ENCODE assay signal across 12 cellular contexts in the genomic region with DNA sequence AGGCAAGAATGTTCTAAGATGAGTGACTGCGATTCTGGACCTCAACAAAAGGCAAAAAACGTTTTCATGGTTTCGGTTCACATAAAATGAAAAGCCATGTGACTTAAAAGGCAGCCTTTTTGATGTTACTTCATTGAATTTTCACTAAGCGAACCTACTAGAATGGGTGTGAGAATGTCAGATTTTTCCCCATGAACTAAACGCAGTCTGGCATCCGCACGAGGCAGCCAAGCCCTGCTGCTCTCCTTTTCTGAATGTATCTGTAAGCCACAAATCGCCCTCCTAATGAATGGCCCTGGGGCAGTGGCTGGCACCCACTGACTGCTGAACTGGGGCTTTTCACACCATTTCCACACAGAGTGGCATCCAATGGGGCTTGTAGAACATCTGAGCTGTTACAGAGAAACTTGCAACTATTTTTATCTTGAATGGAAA. TPM values are rescaled to one million over a fixed set of nuclear protein-coding genes. Genes with fewer than 3 reads are reported as not detected.
DNase-seq lines count a peak whose midpoint lies in the region; ATAC-seq, FAIRE-seq and TF ChIP-seq lines count a peak whose summit lies in the region.
"Had no signal": no experiment of that assay in that cellular context is flagged by ENCODE, and none has a peak within 500 bp of the region (broad histone marks: within the 10 kb centered on the region; RNA-seq: fewer than 3 reads in every experiment).

No MANE protein-coding gene starts in this region.

- no peaks in the 10 kb centered on the region for H3K79me2 ChIP-seq in mammary epithelial cell (ENCODE audit: insufficient read depth, low read length)

- dilution Hi-C loops in mammary epithelial cell (cut with HindIII; ENCODE audit: low sequenced_read_pairs) = no loop called here

- peak overlapping the region; percentile 59 for H3K9ac ChIP-seq in mammary epithelial cell (ENCODE audit: insufficient read depth, low read length)

- H3K9me3 ChIP-seq in mammary epithelial cell (replicated peaks; ENCODE audit: insufficient read depth, low read length) = no peaks in the 10 kb centered on the region
- H3K9me3 ChIP-seq: HAP-1 had no signal

- H3K4me1 ChIP-seq in mammary epithelial cell (ENCODE audit: insufficient read depth, low read length) = peaks cover 21% of the 10 kb centered on the region
- H3K4me1 ChIP-seq: HAP-1 had no signal

- H3K4me3 ChIP-seq in mammary epithelial cell (replicated peaks in 1 of 3; ENCODE audit: insufficient read depth in 1 of 3, low read depth in 2 of 3, low read length in 3 of 3) = no peak overlapping the region
- H3K4me3 ChIP-seq: HAP-1 had no signal

- WGBS in mammary epithelial cell (ENCODE audit: low coverage, missing lambda C conversion rate) = 59% methylated on average over 8 of the region's 8 CpGs

- H3K36me3 Mint-ChIP-seq in stimulated activated effector memory CD8-positive, alpha-beta T cell treated with anti-CD3 and anti-CD28 coated beads, Interleukin-12 subunit alpha, Interleukin-12 subunit beta, amount 100 ng/mL, for 72 hours = peaks cover 45% of the 10 kb centered on the region

- peak overlapping the region; percentile 48 for H3K27ac Mint-ChIP-seq in stimulated activated effector memory CD8-positive, alpha-beta T cell treated with anti-CD3 and anti-CD28 coated beads, Interleukin-12 subunit alpha, Interleukin-12 subunit beta, amount 100 ng/mL, for 72 hours

- no peak for TF ChIP-seq CTCF in mammary epithelial cell (conservative IDR thresholded peaks at IDR 0.05 in 1 of 2, IDR thresholded peaks at IDR 0.05 in 1 of 2; ENCODE audit: extremely low read depth in 1 of 2, insufficient read depth in 1 of 2, low read depth in 1 of 2, low read length in 2 of 2)

- peaks cover 10% of the 10 kb centered on the region for H3K36me3 ChIP-seq in mammary epithelial cell (ENCODE audit: insufficient read depth, low read length)

- peak; percentile 11 for FAIRE-seq in GM19239 (lab: Jason Lieb, UNC)
- FAIRE-seq: D721Med had no signal

- peak overlapping the region; percentile 34 for H3K4me2 ChIP-seq in mammary epithelial cell (ENCODE audit: insufficient read depth, low read depth, low read length)

- DNase-seq in GM19239 (ENCODE audit: insufficient read length, low spot score) (no peak), mammary epithelial cell (no peak), medulla oblongata (ENCODE audit: extremely low spot score) (peak; percentile 48), activated gamma-delta T cell treated with Interleukin-2 at 50 U/mL for 16 hours (no peak), T-helper 1 cell (no peak), amniotic stem cell (lab: John Stamatoyannopoulos, UW) (no peak)
- no peak for DNase-seq in stimulated activated effector memory CD8-positive, alpha-beta T cell treated with anti-CD3 and anti-CD28 coated beads, Interleukin-12 subunit alpha, Interleukin-12 subunit beta, amount 100 ng/mL, for 72 hours (ENCODE audit: low spot score in 2 of 2)
- DNase-seq: cortex of kidney, NCI-H1930 had no signal

- H3K27me3 ChIP-seq in mammary epithelial cell (ENCODE audit: insufficient read depth, low read length) = no peaks in the 10 kb centered on the region

- peak overlapping the region; percentile 65 for H2AFZ ChIP-seq in mammary epithelial cell (ENCODE audit: low read depth, low read length)

- no peak overlapping the region for H3K4me3 Mint-ChIP-seq in stimulated activated effector memory CD8-positive, alpha-beta T cell treated with anti-CD3 and anti-CD28 coated beads, Interleukin-12 subunit alpha, Interleukin-12 subunit beta, amount 100 ng/mL, for 72 hours

- no peak for ATAC-seq in stimulated activated effector memory CD8-positive, alpha-beta T cell treated with anti-CD3 and anti-CD28 coated beads, Interleukin-12 subunit alpha, Interleukin-12 subunit beta, amount 100 ng/mL, for 72 hours
- ATAC-seq in GM18511 (IDR thresholded peaks at IDR 0.05; ENCODE audit: unreplicated experiment) = no peak

- H3K27ac ChIP-seq in mammary epithelial cell (ENCODE audit: insufficient read depth, low read depth, low read length) = peak overlapping the region; percentile 82

- H4K20me1 ChIP-seq in mammary epithelial cell (ENCODE audit: insufficient read depth, low read length) = no peaks in the 10 kb centered on the region

- in situ Hi-C loops in mammary epithelial cell (cut with MboI; ENCODE audit: low sequenced_read_pairs in 2 of 2) = no loop called here

- H3K9me3 Mint-ChIP-seq in stimulated activated effector memory CD8-positive, alpha-beta T cell treated with anti-CD3 and anti-CD28 coated beads, Interleukin-12 subunit alpha, Interleukin-12 subunit beta, amount 100 ng/mL, for 72 hours = no peaks in the 10 kb centered on the region

- intact Hi-C loops in mammary epithelial cell (cut with micrococcal nuclease) = no loop called here

- peaks cover 6% of the 10 kb centered on the region for H3K4me1 Mint-ChIP-seq in stimulated activated effector memory CD8-positive, alpha-beta T cell treated with anti-CD3 and anti-CD28 coated beads, Interleukin-12 subunit alpha, Interleukin-12 subunit beta, amount 100 ng/mL, for 72 hours

- BruUV-seq in mammary epithelial cell (replicated peaks; lab: Mats Ljungman, UMichigan) = no TSS peak

- CTCF ChIA-PET in mammary epithelial cell (lab: Charles Lee; ENCODE audit: low non-redundant PET) = no interaction called here

RNA-seq across cellular contexts. Expression of a gene that starts 29.6 kb away (rescaled TPM):
- 10 to 100 TPM; 26.2 to 34.7 TPM for total RNA-seq in mammary epithelial cell
- 25.0 TPM for polyA plus RNA-seq in mammary epithelial cell
- polyA minus RNA-seq in mammary epithelial cell = 30.0 TPM
